8 cellular contexts compared by ENCODE assay signal in genomic region chr1:47650205-47650604, GRCh38.
DNase-seq lines count a peak whose midpoint lies in the region; ATAC-seq, FAIRE-seq and TF ChIP-seq lines count a peak whose summit lies in the region.

No MANE protein-coding gene starts in this region.

- intact Hi-C loops in cardiac septum (cut with DNase I) = no loop called here

- no peak for TF ChIP-seq CTCF in retinal pigment epithelial cell (conservative IDR thresholded peaks at IDR 0.05; ENCODE audit: low read depth, low read length)

- peak overlapping the region; percentile 63 for H3K27ac ChIP-seq in epithelial cell of prostate

- no peak for ATAC-seq in HG02840 (IDR thresholded peaks at IDR 0.05; ENCODE audit: low FRiP score, unreplicated experiment)
- no peak for ATAC-seq in GM18519 (IDR thresholded peaks at IDR 0.05; ENCODE audit: low FRiP score, unreplicated experiment)

- H3K4me3 ChIP-seq in retinal pigment epithelial cell (ENCODE audit: low read length) = no peak overlapping the region

- DNase-seq in H54 (ENCODE audit: insufficient read length, low spot score) = peak; percentile 63
- DNase-seq in NCI-H510A treated with DMSO at 0.1 percent for 48 hours (lab: John Stamatoyannopoulos, UW) = peak; percentile 95
- peak; percentile 93 for DNase-seq in epithelial cell of prostate (ENCODE audit: low read depth, low spot score)
- peak; percentile 89 for DNase-seq in retinal pigment epithelial cell (ENCODE audit: low read depth)
- DNase-seq in cardiac septum (ENCODE audit: low spot score) = no peak
- no peak for DNase-seq in activated CD4-positive, alpha-beta T cell treated with anti-CD3 and anti-CD28 coated beads, Interleukin-2, amount 50 U/mL, for 48 hours

- no peak for TF ChIP-seq POLR2A in H54 (IDR thresholded peaks at IDR 0.05; ENCODE audit: low read depth, low read length)

- FAIRE-seq in H54 (lab: Jason Lieb, UNC) = peak; percentile 15

Comparison
In these comparisons a context has a peak if more than half of its experiments do, and no peak if none do; other contexts are left out.
1. DNase-seq: peak in H54 (single experiment), NCI-H510A treated with DMSO at 0.1 percent for 48 hours (single experiment), epithelial cell of prostate (single experiment) and retinal pigment epithelial cell (single experiment); none in cardiac septum (single experiment) and activated CD4-positive, alpha-beta T cell treated with anti-CD3 and anti-CD28 coated beads, Interleukin-2, amount 50 U/mL, for 48 hours (0 of 2).